In genomic region chr20:641516-641913, GRCh38 we compare ENCODE assay signal across 12 cellular contexts. TPM values are rescaled to one million over a fixed set of nuclear protein-coding genes. Genes with fewer than 3 reads are reported as not detected.
DNase-seq lines count a peak whose midpoint lies in the region; ATAC-seq and TF ChIP-seq lines count a peak whose summit lies in the region.
"Had no signal": no experiment of that assay in that cellular context is flagged by ENCODE, and none has a peak within 500 bp of the region (broad histone marks: within the 10 kb centered on the region; RNA-seq: fewer than 3 reads in every experiment).

No MANE protein-coding gene starts in this region.

- no peak overlapping the region for H3K4me3 Mint-ChIP-seq in stimulated activated naive CD8-positive, alpha-beta T cell treated with anti-CD3 and anti-CD28 coated beads, Interleukin-15, Interleukin-2, amounts not matched to agents 100 ng/mL and 50 ng/mL, for 24 hours
- peak overlapping the region; percentile 68 for H3K4me3 Mint-ChIP-seq in glutamatergic neuron (ENCODE audit: unreplicated experiment)
- H3K4me3 Mint-ChIP-seq: activated T-cell treated with anti-CD3 and anti-CD28 coated beads, Interleukin-2, amount 50 U/mL, for 24 hours had no signal

- TF ChIP-seq CTCF in glutamatergic neuron (IDR thresholded peaks at IDR 0.05; ENCODE audit: partially characterized antibody, unreplicated experiment) = no peak

- H3K9me3 Mint-ChIP-seq in stimulated activated naive CD8-positive, alpha-beta T cell treated with anti-CD3 and anti-CD28 coated beads, Interleukin-15, Interleukin-2, amounts not matched to agents 100 ng/mL and 50 ng/mL, for 24 hours = no peaks in the 10 kb centered on the region
- peaks cover 11% of the 10 kb centered on the region for H3K9me3 Mint-ChIP-seq in glutamatergic neuron (ENCODE audit: unreplicated experiment)
- H3K9me3 Mint-ChIP-seq: activated T-cell treated with anti-CD3 and anti-CD28 coated beads, Interleukin-2, amount 50 U/mL, for 24 hours had no signal

- intact Hi-C loops in left colon (cut with DNase I, micrococcal nuclease) = loop anchor here in 1 of 2 donors (10.0 kb wide), 1 partner anchor 287 kb away; no protein-coding TSS in a partner anchor

- no peaks in the 10 kb centered on the region for H3K36me3 Mint-ChIP-seq in stimulated activated naive CD8-positive, alpha-beta T cell treated with anti-CD3 and anti-CD28 coated beads, Interleukin-15, Interleukin-2, amounts not matched to agents 100 ng/mL and 50 ng/mL, for 24 hours (ENCODE audit: low read depth)
- H3K36me3 Mint-ChIP-seq in glutamatergic neuron (ENCODE audit: unreplicated experiment) = no peaks in the 10 kb centered on the region

- peak overlapping the region; percentile 52 for H3K27ac Mint-ChIP-seq in stimulated activated naive CD8-positive, alpha-beta T cell treated with anti-CD3 and anti-CD28 coated beads, Interleukin-15, Interleukin-2, amounts not matched to agents 100 ng/mL and 50 ng/mL, for 24 hours
- peak overlapping the region; percentile 77 for H3K27ac Mint-ChIP-seq in glutamatergic neuron (ENCODE audit: unreplicated experiment)

- H3K4me1 Mint-ChIP-seq in stimulated activated naive CD8-positive, alpha-beta T cell treated with anti-CD3 and anti-CD28 coated beads, Interleukin-15, Interleukin-2, amounts not matched to agents 100 ng/mL and 50 ng/mL, for 24 hours (ENCODE audit: low read depth) = peaks cover 14% of the 10 kb centered on the region
- H3K4me1 Mint-ChIP-seq in glutamatergic neuron (ENCODE audit: low read depth, unreplicated experiment) = peaks cover 10% of the 10 kb centered on the region

- H3K27me3 Mint-ChIP-seq in stimulated activated naive CD8-positive, alpha-beta T cell treated with anti-CD3 and anti-CD28 coated beads, Interleukin-15, Interleukin-2, amounts not matched to agents 100 ng/mL and 50 ng/mL, for 24 hours = peaks cover 17% of the 10 kb centered on the region
- H3K27me3 Mint-ChIP-seq in glutamatergic neuron (ENCODE audit: unreplicated experiment) = peaks cover 7% of the 10 kb centered on the region

- no peak for DNase-seq in stimulated activated naive CD8-positive, alpha-beta T cell treated with anti-CD3 and anti-CD28 coated beads, Interleukin-15, Interleukin-2, amounts not matched to agents 100 U/mL and 50 U/mL, for 24 hours
- peak; percentile 70 for DNase-seq in NCI-H82 (lab: John Stamatoyannopoulos, UW)
- DNase-seq in glutamatergic neuron = peak; percentile 73
- DNase-seq in left colon = no peak
- DNase-seq: activated T-cell treated with anti-CD3 and anti-CD28 coated beads, Interleukin-2, amount 50 U/mL, for 24 hours; RPMI8226; upper lobe of right lung had no signal

- ATAC-seq in stimulated activated naive CD8-positive, alpha-beta T cell treated with anti-CD3 and anti-CD28 coated beads, Interleukin-15, Interleukin-2, amounts not matched to agents 100 U/mL and 50 U/mL, for 24 hours = no peak
- ATAC-seq in HG03095 (IDR thresholded peaks at IDR 0.05; ENCODE audit: unreplicated experiment) (no peak), left colon (no peak), GM21447 (IDR thresholded peaks at IDR 0.05; ENCODE audit: unreplicated experiment) (no peak), HG03045 (IDR thresholded peaks at IDR 0.05; ENCODE audit: unreplicated experiment) (no peak)
- ATAC-seq: upper lobe of right lung had no signal

RNA-seq across cellular contexts. Expression of gene SRXN1, which starts 11.5 kb away (rescaled TPM):
- total RNA-seq in glutamatergic neuron (ENCODE audit: unreplicated experiment) = 6.3 TPM
- total RNA-seq in left colon = 10 to 100 TPM; 21.1 to 21.9 TPM

RNA-seq across cellular contexts. Expression of gene TCF15, which starts 31.4 kb away (rescaled TPM):
- 19.7 TPM for total RNA-seq in glutamatergic neuron (ENCODE audit: unreplicated experiment)
- under 1 TPM in 1 of 2 donors, not detected in 1; 0.22 TPM for total RNA-seq in left colon
- total RNA-seq: hepatocyte had no signal

RNA-seq across cellular contexts. Expression of gene SCRT2, which starts 34.1 kb away (rescaled TPM):
- total RNA-seq in glutamatergic neuron (ENCODE audit: unreplicated experiment) (28.0 TPM), left colon (not detected)
- total RNA-seq: hepatocyte, upper lobe of right lung had no signal

Comparison
In these comparisons a context has a peak if more than half of its experiments do, and no peak if none do; other contexts are left out.
1. DNase-seq: peak in NCI-H82 (single experiment) and glutamatergic neuron (single experiment); none in stimulated activated naive CD8-positive, alpha-beta T cell treated with anti-CD3 and anti-CD28 coated beads, Interleukin-15, Interleukin-2, amounts not matched to agents 100 U/mL and 50 U/mL, for 24 hours (single experiment) and left colon (0 of 2).
2. RNA of gene TCF15, which starts 31.4 kb away (total RNA-seq): 19.7 TPM in glutamatergic neuron (single experiment); 0.22 TPM in left colon; every median in the first group is over 10 times any median in the second.
3. RNA of gene SCRT2, which starts 34.1 kb away (total RNA-seq): 28.0 TPM in glutamatergic neuron (single experiment); not detected in left colon; every median in the first group is over 10 times any median in the second.